Comparison of ENCODE assay signal across 8 cellular contexts in the genomic region with DNA sequence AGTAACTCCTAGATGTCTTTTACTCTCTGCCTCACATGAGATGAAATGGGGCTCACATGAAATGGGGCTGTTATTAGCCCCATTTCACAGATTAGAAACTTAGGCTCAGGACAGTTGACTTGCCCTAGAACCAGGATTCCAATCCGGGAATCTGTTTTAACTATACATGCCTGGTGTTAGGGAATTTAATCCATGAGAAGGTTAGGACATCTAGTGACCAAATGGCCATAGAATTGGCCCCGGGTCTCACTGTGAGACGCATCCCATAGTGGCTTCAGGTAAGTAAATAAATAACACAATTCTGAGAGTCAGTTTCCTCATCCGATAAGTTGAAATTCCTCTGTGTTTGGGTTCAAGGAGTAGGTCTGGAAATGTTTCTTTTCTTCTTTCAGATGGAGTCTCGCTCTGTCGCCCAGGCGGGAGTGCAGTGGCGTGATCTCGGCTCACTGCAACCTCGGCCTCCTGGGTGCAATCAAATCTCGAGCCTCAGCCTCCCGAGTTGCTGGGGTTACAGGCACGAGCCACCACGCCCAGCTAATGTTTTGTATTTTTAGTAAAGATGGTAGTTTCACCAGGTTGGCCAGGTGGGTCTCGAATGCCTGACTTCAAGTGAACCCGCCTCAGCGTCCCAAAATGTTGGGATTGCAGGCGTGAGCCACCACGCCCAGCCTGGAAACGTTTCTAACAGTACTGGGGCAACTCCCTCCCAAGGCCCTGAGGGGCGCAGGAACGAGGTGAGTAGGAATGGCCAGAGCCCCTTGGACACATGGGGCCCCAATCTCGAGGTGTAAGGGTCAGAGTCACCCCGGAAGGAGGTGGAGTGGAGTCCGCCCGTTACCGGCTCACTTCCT. TPM values are rescaled to one million over a fixed set of nuclear protein-coding genes. Genes with fewer than 3 reads are reported as not detected.
DNase-seq lines count a peak whose midpoint lies in the region; ATAC-seq, FAIRE-seq and TF ChIP-seq lines count a peak whose summit lies in the region.

No MANE protein-coding gene starts in this region.

- H3K36me3 Mint-ChIP-seq in activated naive CD4-positive, alpha-beta T cell treated with anti-CD3 and anti-CD28 coated beads for 36 hours (ENCODE audit: low read depth), result peaks cover 10% of the 10 kb centered on the region

- H3K4me1 Mint-ChIP-seq in activated naive CD4-positive, alpha-beta T cell treated with anti-CD3 and anti-CD28 coated beads for 36 hours (ENCODE audit: low read depth), result peaks cover 23% of the 10 kb centered on the region

- no peaks in the 10 kb centered on the region for H3K27me3 ChIP-seq in fibroblast of lung (ENCODE audit: control insufficient read depth, insufficient read depth, low read length)
- no peaks in the 10 kb centered on the region for H3K27me3 ChIP-seq in parathyroid adenoma (ENCODE audit: control insufficient read depth, insufficient read depth, low read length)

- peak; percentile 21 for DNase-seq in activated naive CD4-positive, alpha-beta T cell treated with anti-CD3 and anti-CD28 coated beads for 36 hours
- DNase-seq in activated naive CD4-positive, alpha-beta T cell (lab: John Stamatoyannopoulos, UW), result no peak
- DNase-seq in fibroblast of lung (ENCODE audit: low read depth in 2 of 2), result no peak
- no peak for DNase-seq in H54 (ENCODE audit: insufficient read length, low spot score)
- no peak for DNase-seq in activated effector memory CD4-positive, alpha-beta T cell treated with anti-CD3 and anti-CD28 coated beads, Interleukin-2, amount 50 U/mL, for 16 hours

- peak overlapping the region; percentile 93 for H3K9ac ChIP-seq in fibroblast of lung (ENCODE audit: insufficient read depth, low read length)
- H3K9ac ChIP-seq in parathyroid adenoma, result peak overlapping the region; percentile 93

- H3K9me3 Mint-ChIP-seq in activated naive CD4-positive, alpha-beta T cell treated with anti-CD3 and anti-CD28 coated beads for 36 hours, result no peaks in the 10 kb centered on the region

- peak overlapping the region; percentile 99 for H3K27ac ChIP-seq in fibroblast of lung (ENCODE audit: insufficient read depth, low read length)
- peak overlapping the region; percentile 96 for H3K27ac ChIP-seq in parathyroid adenoma

- peak overlapping the region; percentile 87 for H3K4me2 ChIP-seq in fibroblast of lung (ENCODE audit: extremely low read depth, insufficient read depth, low read length)
- H3K4me2 ChIP-seq in parathyroid adenoma (ENCODE audit: low read length), result peak overlapping the region; percentile 88

- no peak for FAIRE-seq in H54 (lab: Jason Lieb, UNC)

- H2AFZ ChIP-seq in fibroblast of lung (ENCODE audit: low read length), result peak overlapping the region; percentile 90
- H2AFZ ChIP-seq in parathyroid adenoma, result peak overlapping the region; percentile 97

- H3K27ac Mint-ChIP-seq in activated naive CD4-positive, alpha-beta T cell treated with anti-CD3 and anti-CD28 coated beads for 36 hours, result peak overlapping the region; percentile 96

- H3K4me3 Mint-ChIP-seq in activated naive CD4-positive, alpha-beta T cell treated with anti-CD3 and anti-CD28 coated beads for 36 hours, result peak overlapping the region; percentile 97

- H3K4me1 ChIP-seq in fibroblast of lung (ENCODE audit: control insufficient read depth, extremely low read depth, insufficient read depth, low read length) (peaks cover 4% of the 10 kb centered on the region), parathyroid adenoma (peaks cover 14% of the 10 kb centered on the region)

- ATAC-seq in HG02588 (IDR thresholded peaks at IDR 0.05; ENCODE audit: unreplicated experiment), result no peak

- no peak for TF ChIP-seq POLR2A in H54 (IDR thresholded peaks at IDR 0.05; ENCODE audit: low read depth, low read length)

- CTCF ChIA-PET in activated naive CD4-positive, alpha-beta T cell treated with anti-CD3 and anti-CD28 coated beads for 36 hours (lab: Charles Lee), result interaction anchor here (0.6 kb wide), 1 partner anchor 1135 kb away, joined by 3 read pairs; no protein-coding TSS in a partner anchor

- no peak for TF ChIP-seq CTCF in WI38 (IDR thresholded peaks at IDR 0.05; ENCODE audit: low read depth, low read length)
- TF ChIP-seq CTCF in fibroblast of lung (conservative IDR thresholded peaks at IDR 0.05 in 1 of 2, IDR thresholded peaks at IDR 0.05 in 1 of 2; ENCODE audit: low read depth in 1 of 2, low read length in 2 of 2), result no peak
- TF ChIP-seq CTCF in parathyroid adenoma (IDR thresholded peaks at IDR 0.05), result no peak

- H3K79me2 ChIP-seq in fibroblast of lung (ENCODE audit: control insufficient read depth, insufficient read depth, low read length) (peaks cover 35% of the 10 kb centered on the region), parathyroid adenoma (peaks cover 13% of the 10 kb centered on the region)

- H3K27me3 Mint-ChIP-seq in activated naive CD4-positive, alpha-beta T cell treated with anti-CD3 and anti-CD28 coated beads for 36 hours (ENCODE audit: low read depth), result peaks cover 4% of the 10 kb centered on the region

- H3K4me3 ChIP-seq in WI38 (ENCODE audit: low read depth, low read length) (peak overlapping the region; percentile 76), fibroblast of lung (replicated peaks in 1 of 4; ENCODE audit: control extremely low read depth in 1 of 4, insufficient read depth in 1 of 4, low read depth in 3 of 4, low read length in 4 of 4) (peak overlapping the region; percentile 79 to 96 (median 84)), parathyroid adenoma (ENCODE audit: low read depth, low read length) (peak overlapping the region; percentile 91)

- no peaks in the 10 kb centered on the region for H3K9me3 ChIP-seq in fibroblast of lung (ENCODE audit: control insufficient read depth, insufficient read depth, low read depth, low read length)
- H3K9me3 ChIP-seq in parathyroid adenoma (ENCODE audit: control insufficient read depth, low read length), result no peaks in the 10 kb centered on the region

- peaks cover 1% of the 10 kb centered on the region for H4K20me1 ChIP-seq in fibroblast of lung (ENCODE audit: control insufficient read depth, extremely low read depth, insufficient read depth, low read length)

- H3K36me3 ChIP-seq in fibroblast of lung (ENCODE audit: control insufficient read depth, insufficient read depth, low read length), result peaks cover 10% of the 10 kb centered on the region
- no peaks in the 10 kb centered on the region for H3K36me3 ChIP-seq in parathyroid adenoma (ENCODE audit: control insufficient read depth, insufficient read depth, low read length)

- intact Hi-C loops in activated naive CD4-positive, alpha-beta T cell treated with anti-CD3 and anti-CD28 coated beads for 36 hours (cut with micrococcal nuclease), result loop anchor here (1.0 to 2.0 kb wide), 5 partner anchors 194 to 349 kb away; a partner anchor contains a TSS

RNA-seq across cellular contexts. Expression of a gene that starts 1.2 kb away (rescaled TPM):
- total RNA-seq in activated naive CD4-positive, alpha-beta T cell treated with anti-CD3 and anti-CD28 coated beads for 36 hours, result 1 to 10 TPM; 8.4 to 8.8 TPM
- 7.7 and 9.9 TPM in 2 replicates for total RNA-seq in fibroblast of lung
- 5.1 and 6.6 TPM in 2 replicates for polyA plus RNA-seq in fibroblast of lung
- 7.4 and 11.2 TPM in 2 replicates for polyA plus RNA-seq in fibroblast of lung (2012)
- polyA minus RNA-seq in fibroblast of lung (ENCODE audit: low replicate concordance), result 34.2 and 46.5 TPM in 2 replicates

RNA-seq across cellular contexts. Expression of a gene that starts 4.7 kb away (rescaled TPM):
- 1 to 10 TPM; 1.9 to 2.2 TPM for total RNA-seq in activated naive CD4-positive, alpha-beta T cell treated with anti-CD3 and anti-CD28 coated beads for 36 hours
- 0.77 and 3.5 TPM in 2 replicates for total RNA-seq in fibroblast of lung
- polyA plus RNA-seq in fibroblast of lung, result 0.03 and 0.69 TPM in 2 replicates
- polyA plus RNA-seq in fibroblast of lung (2012), result 0.31 and 1.4 TPM in 2 replicates
- 0.12 and 3.6 TPM in 2 replicates for polyA minus RNA-seq in fibroblast of lung (ENCODE audit: low replicate concordance)

RNA-seq across cellular contexts. Expression of a gene that starts 57.5 kb away (rescaled TPM):
- 10 to 100 TPM; 30.0 to 31.9 TPM for total RNA-seq in activated naive CD4-positive, alpha-beta T cell treated with anti-CD3 and anti-CD28 coated beads for 36 hours
- under 0.01 and 0.17 TPM in 2 replicates for total RNA-seq in fibroblast of lung
- 0.31 and 0.43 TPM in 2 replicates for polyA plus RNA-seq in fibroblast of lung
- polyA plus RNA-seq in fibroblast of lung (2012), result 0.56 and 0.91 TPM in 2 replicates
- 0.39 TPM in 1 of 2 replicates, not detected in the other for polyA minus RNA-seq in fibroblast of lung (ENCODE audit: low replicate concordance)

Comparison
In these comparisons a context has a peak if more than half of its experiments do, and no peak if none do; other contexts are left out.
1. RNA of a gene that starts 57.5 kb away (total RNA-seq): 30.0 to 31.9 TPM in activated naive CD4-positive, alpha-beta T cell treated with anti-CD3 and anti-CD28 coated beads for 36 hours; under 0.01 to 0.17 TPM in fibroblast of lung; every median in the first group is over 10 times any median in the second.
2. Peak in every context shown above with its lines, with median percentiles within 50 percentile points of each other: H3K4me3 ChIP-seq.